8 cellular contexts compared by ENCODE assay signal in genomic region chr1:47738560-47739182, GRCh38.
DNase-seq lines count a peak whose midpoint lies in the region; ATAC-seq, FAIRE-seq and TF ChIP-seq lines count a peak whose summit lies in the region.

No MANE protein-coding gene starts in this region.

- no peaks in the 10 kb centered on the region for H3K9me3 ChIP-seq in DOHH2 (ENCODE audit: control insufficient read depth, insufficient read depth, low read length)
- H3K9me3 ChIP-seq in body of pancreas = no peaks in the 10 kb centered on the region
- no peaks in the 10 kb centered on the region for H3K9me3 ChIP-seq in kidney (ENCODE audit: control insufficient read depth in 1 of 2, low read length in 2 of 2)
- no peaks in the 10 kb centered on the region for H3K9me3 ChIP-seq in upper lobe of right lung
- H3K9me3 ChIP-seq in CD4-positive, alpha-beta memory T cell (ENCODE audit: control insufficient read depth in 1 of 2, low read length in 2 of 2) = no peaks in the 10 kb centered on the region
- H3K9me3 ChIP-seq in naive thymus-derived CD4-positive, alpha-beta T cell (ENCODE audit: control insufficient read depth in 2 of 3, low read length in 3 of 3) = peaks cover 0 to 7% (median 0%) of the 10 kb centered on the region in 3 experiments

- H3K27me3 Mint-ChIP-seq in CD4-positive, alpha-beta memory T cell = peaks cover 25 to 31% of the 10 kb centered on the region in 2 donors
- peaks cover 26 to 63% (median 46%) of the 10 kb centered on the region in 5 donors for H3K27me3 Mint-ChIP-seq in naive thymus-derived CD4-positive, alpha-beta T cell

- H3F3A ChIP-seq in DOHH2 (ENCODE audit: control insufficient read depth, insufficient read depth) = no peaks in the 10 kb centered on the region

- no peaks in the 10 kb centered on the region for H3K4me1 ChIP-seq in DOHH2 (ENCODE audit: control insufficient read depth, low read length)
- H3K4me1 ChIP-seq in body of pancreas = no peaks in the 10 kb centered on the region
- H3K4me1 ChIP-seq in kidney (ENCODE audit: control insufficient read depth in 1 of 2, insufficient read depth in 1 of 2, low read depth in 1 of 2, low read length in 2 of 2) = no peaks in the 10 kb centered on the region
- H3K4me1 ChIP-seq in upper lobe of right lung = no peaks in the 10 kb centered on the region
- no peaks in the 10 kb centered on the region for H3K4me1 ChIP-seq in CD4-positive, alpha-beta memory T cell (ENCODE audit: insufficient read depth, low read length)
- no peaks in the 10 kb centered on the region for H3K4me1 ChIP-seq in naive thymus-derived CD4-positive, alpha-beta T cell (ENCODE audit: control insufficient read depth in 2 of 2, insufficient read depth in 2 of 2, low read length in 2 of 2)

- H4K20me1 ChIP-seq in DOHH2 (ENCODE audit: control insufficient read depth, insufficient read depth, low read depth, low read length) = no peaks in the 10 kb centered on the region

- no peaks in the 10 kb centered on the region for H3K9me2 ChIP-seq in DOHH2 (replicated peaks; ENCODE audit: control insufficient read depth, low read length)

- no peak overlapping the region for H3K4me3 ChIP-seq in DOHH2 (ENCODE audit: low read length)
- H3K4me3 ChIP-seq in body of pancreas = no peak overlapping the region
- H3K4me3 ChIP-seq in kidney (ENCODE audit: low read length in 2 of 2) = no peak overlapping the region
- H3K4me3 ChIP-seq in upper lobe of right lung = no peak overlapping the region
- no peak overlapping the region for H3K4me3 ChIP-seq in CD4-positive, alpha-beta memory T cell (ENCODE audit: low read length in 2 of 2)
- no peak overlapping the region for H3K4me3 ChIP-seq in naive thymus-derived CD4-positive, alpha-beta T cell (ENCODE audit: low read length)

- no peaks in the 10 kb centered on the region for H3K79me2 ChIP-seq in DOHH2 (ENCODE audit: control insufficient read depth, low read length)

- TF ChIP-seq CTCF in DOHH2 (IDR thresholded peaks at IDR 0.05; ENCODE audit: low read depth, low read length, poor library complexity, severe bottlenecking) (peak; percentile 68), body of pancreas (IDR thresholded peaks at IDR 0.05) (peak; percentile 37 to 80 (median 68)), kidney (IDR thresholded peaks at IDR 0.05; ENCODE audit: borderline replicate concordance, extremely low read depth, insufficient read depth) (peak; percentile 80), upper lobe of right lung (IDR thresholded peaks at IDR 0.05) (peak; percentile 75)

- no peak for FAIRE-seq in kidney (lab: Jason Lieb, UNC)

- H3K4me1 Mint-ChIP-seq in CD4-positive, alpha-beta memory T cell = no peaks in the 10 kb centered on the region
- H3K4me1 Mint-ChIP-seq in naive thymus-derived CD4-positive, alpha-beta T cell = no peaks in the 10 kb centered on the region

- H3K27me3 ChIP-seq in DOHH2 (ENCODE audit: control insufficient read depth, low read length) (no peaks in the 10 kb centered on the region; the same call in 1 of the 2 replicates), body of pancreas (no peaks in the 10 kb centered on the region), upper lobe of right lung (peaks cover 9% of the 10 kb centered on the region)
- no peaks in the 10 kb centered on the region for H3K27me3 ChIP-seq in CD4-positive, alpha-beta memory T cell (ENCODE audit: insufficient read depth, low read length)
- no peaks in the 10 kb centered on the region for H3K27me3 ChIP-seq in naive thymus-derived CD4-positive, alpha-beta T cell (ENCODE audit: control insufficient read depth in 2 of 2, insufficient read depth in 2 of 2, low read length in 2 of 2)

- H3K36me3 Mint-ChIP-seq in CD4-positive, alpha-beta memory T cell = no peaks in the 10 kb centered on the region
- H3K36me3 Mint-ChIP-seq in naive thymus-derived CD4-positive, alpha-beta T cell = peaks cover 0 to 9% (median 0%) of the 10 kb centered on the region in 5 donors

- H3K9ac ChIP-seq in kidney (ENCODE audit: low read length in 2 of 2) = no peak overlapping the region

- peak; percentile 81 for ATAC-seq in body of pancreas
- peak; percentile 91 for ATAC-seq in upper lobe of right lung
- no peak for ATAC-seq in naive thymus-derived CD4-positive, alpha-beta T cell

- POLR2A ChIA-PET in CD4-positive, alpha-beta memory T cell (lab: Charles Lee; ENCODE audit: partially characterized antibody) = no interaction called here
- POLR2A ChIA-PET in naive thymus-derived CD4-positive, alpha-beta T cell (lab: Charles Lee) = no interaction called here

- H3K4me2 ChIP-seq in DOHH2 (ENCODE audit: low read length) = no peak overlapping the region

- CTCF ChIA-PET in CD4-positive, alpha-beta memory T cell (lab: Charles Lee; ENCODE audit: partially characterized antibody) = interaction anchor here (1.3 kb wide), 1 partner anchor 15 kb away, joined by 4 read pairs; no protein-coding TSS in a partner anchor
- CTCF ChIA-PET in naive thymus-derived CD4-positive, alpha-beta T cell (lab: Charles Lee) = no interaction called here

- DNase-seq in NAMALWA (ENCODE audit: low spot score) (peak; percentile 19), body of pancreas (peak; percentile 51 to 67 (median 63)), kidney (peak; percentile 76), upper lobe of right lung (no peak), SKM-1 treated with dmso at 0.1 percent for 144 hours (lab: John Stamatoyannopoulos, UW; ENCODE audit: unreplicated experiment) (no peak)
- no peak for DNase-seq in CD4-positive, alpha-beta memory T cell
- DNase-seq in naive thymus-derived CD4-positive, alpha-beta T cell = no peak

- WGBS in body of pancreas, 2 donors = 15 to 20% methylated on average over 8 of the region's 8 CpGs

- intact Hi-C loops in body of pancreas (cut with DNase I) = no loop called here
- intact Hi-C loops in kidney (cut with DNase I) = no loop called here
- intact Hi-C loops in upper lobe of right lung (cut with DNase I) = loop anchor here (10.0 kb wide), 1 partner anchor 196 kb away; no protein-coding TSS in a partner anchor
- intact Hi-C loops in CD4-positive, alpha-beta memory T cell (cut with micrococcal nuclease) = no loop called here
- intact Hi-C loops in naive thymus-derived CD4-positive, alpha-beta T cell (cut with micrococcal nuclease) = no loop called here

- H3K27ac ChIP-seq in DOHH2 (ENCODE audit: low read depth, low read length) (no peak overlapping the region), body of pancreas (no peak overlapping the region), kidney (ENCODE audit: low read depth in 2 of 2, low read length in 2 of 2) (no peak overlapping the region), upper lobe of right lung (no peak overlapping the region)
- no peak overlapping the region for H3K27ac ChIP-seq in CD4-positive, alpha-beta memory T cell (ENCODE audit: low read depth, low read length)
- H3K27ac ChIP-seq in naive thymus-derived CD4-positive, alpha-beta T cell (ENCODE audit: low read depth, low read length) = no peak overlapping the region

- no peak for TF ChIP-seq POLR2A in body of pancreas (IDR thresholded peaks at IDR 0.05)

- no peak overlapping the region for H3K27ac Mint-ChIP-seq in CD4-positive, alpha-beta memory T cell
- peak overlapping the region in 1 of 9 donors; percentile 20 for H3K27ac Mint-ChIP-seq in naive thymus-derived CD4-positive, alpha-beta T cell

- H3K9me3 Mint-ChIP-seq in CD4-positive, alpha-beta memory T cell = peaks cover 2 to 29% (median 12%) of the 10 kb centered on the region in 8 donors
- peaks cover 7 to 40% (median 19%) of the 10 kb centered on the region in 11 donors for H3K9me3 Mint-ChIP-seq in naive thymus-derived CD4-positive, alpha-beta T cell

- H3K36me3 ChIP-seq in DOHH2 (ENCODE audit: control insufficient read depth, low read length) (no peaks in the 10 kb centered on the region), body of pancreas (replicated peaks in 1 of 2; ENCODE audit: insufficient read depth in 1 of 2, low read depth in 2 of 2) (no peaks in the 10 kb centered on the region), kidney (ENCODE audit: control insufficient read depth in 1 of 2, insufficient read depth in 2 of 2, low read length in 2 of 2) (no peaks in the 10 kb centered on the region), upper lobe of right lung (no peaks in the 10 kb centered on the region)
- no peaks in the 10 kb centered on the region for H3K36me3 ChIP-seq in CD4-positive, alpha-beta memory T cell (ENCODE audit: insufficient read depth, low read length)
- no peaks in the 10 kb centered on the region for H3K36me3 ChIP-seq in naive thymus-derived CD4-positive, alpha-beta T cell (ENCODE audit: control insufficient read depth in 2 of 3, insufficient read depth in 3 of 3, low read length in 3 of 3)

- H3K4me3 Mint-ChIP-seq in CD4-positive, alpha-beta memory T cell = no peak overlapping the region
- no peak overlapping the region for H3K4me3 Mint-ChIP-seq in naive thymus-derived CD4-positive, alpha-beta T cell

Comparison
In these comparisons a context has a peak if more than half of its experiments do, and no peak if none do; other contexts are left out.
1. DNase-seq: peak in NAMALWA (single experiment), body of pancreas (4 of 4) and kidney (single experiment); none in upper lobe of right lung (single experiment), CD4-positive, alpha-beta memory T cell (0 of 5), naive thymus-derived CD4-positive, alpha-beta T cell (0 of 9) and SKM-1 treated with dmso at 0.1 percent for 144 hours (single experiment).
2. Peak in every context shown above with its lines, with median percentiles within 50 percentile points of each other: CTCF ChIP-seq.